Comparison of ENCODE assay signal across 11 cellular contexts in the genomic region with DNA sequence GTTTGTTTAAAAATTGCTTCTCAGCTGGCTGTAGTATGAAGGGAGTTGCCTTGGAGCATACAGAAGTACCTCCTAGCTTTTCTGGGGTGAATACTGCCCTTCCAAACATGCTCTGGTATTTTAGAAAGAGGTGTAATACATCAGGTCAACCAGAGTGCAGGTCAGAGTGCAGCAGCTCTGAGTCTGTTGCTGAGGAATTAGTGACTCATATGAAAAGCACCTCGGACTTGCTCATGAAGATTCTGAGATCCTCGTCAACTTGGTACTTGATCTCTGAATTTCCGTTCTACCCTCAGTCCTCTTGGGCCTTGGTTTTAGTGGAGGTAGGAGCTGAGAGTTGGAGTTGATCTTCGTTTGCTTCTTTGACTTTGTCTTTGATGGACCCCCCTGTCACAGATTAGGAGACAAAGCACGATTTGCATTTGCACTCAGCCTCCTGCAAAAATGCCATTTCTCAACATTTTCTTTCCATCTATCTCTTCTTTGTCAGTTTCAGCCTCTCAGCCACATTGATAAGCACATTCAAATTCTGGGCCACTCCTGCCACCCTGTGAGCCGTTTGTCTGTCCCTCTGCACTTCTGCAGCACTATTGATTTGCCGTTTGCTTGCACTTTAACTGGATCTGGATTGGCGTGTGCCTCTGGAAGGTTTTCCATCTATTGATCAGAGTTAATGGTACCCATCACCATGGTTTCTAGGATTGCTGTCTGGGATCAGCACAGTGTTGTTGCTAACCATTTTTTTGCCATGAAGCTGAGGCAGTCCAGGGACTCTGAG.
DNase-seq lines count a peak whose midpoint lies in the region; TF ChIP-seq lines count a peak whose summit lies in the region.
"Had no signal": no experiment of that assay in that cellular context is flagged by ENCODE, and none has a peak within 500 bp of the region (broad histone marks: within the 10 kb centered on the region; RNA-seq: fewer than 3 reads in every experiment).

No MANE protein-coding gene starts in this region.

- peak overlapping the region in 4 of 5 experiments; percentile 19 to 68 (median 36) for H3K27ac Mint-ChIP-seq in brain
- H3K27ac Mint-ChIP-seq: CD14-positive monocyte had no signal

- H3K9me3 Mint-ChIP-seq in brain = no peaks in the 10 kb centered on the region
- H3K9me3 Mint-ChIP-seq: CD14-positive monocyte, nephron had no signal

- in situ Hi-C loops in ACHN (cut with HindIII; ENCODE audit: low pct_ligation_motif_present, low pct_unique_long_range_greater_than_20kb, low sequenced_read_pairs) = no loop called here

- peak; percentile 86 for DNase-seq in ACHN
- peak; percentile 83 for DNase-seq in HT1080 (ENCODE audit: low read depth)
- DNase-seq in left kidney (ENCODE audit: low read depth, low spot score) = peak; percentile 21
- no peak for DNase-seq in UCSD-AML1 (lab: John Stamatoyannopoulos, UW; ENCODE audit: unreplicated experiment)
- no peak for DNase-seq in ecto neural progenitor cell (ENCODE audit: low spot score)
- no peak for DNase-seq in DMS 273 treated with DMSO at 0.1 percent for 48 hours (lab: John Stamatoyannopoulos, UW)
- no peak for DNase-seq in NOMO-1 (lab: John Stamatoyannopoulos, UW; ENCODE audit: unreplicated experiment in 2 of 2)
- DNase-seq: activated T-cell treated with anti-CD3 and anti-CD28 coated beads for 4 hours had no signal

- peaks cover 68% of the 10 kb centered on the region for H3K4me1 Mint-ChIP-seq in brain

- H3K4me3 Mint-ChIP-seq in brain = no peak overlapping the region
- H3K4me3 Mint-ChIP-seq: CD14-positive monocyte, nephron had no signal

- H3K36me3 Mint-ChIP-seq in brain = no peaks in the 10 kb centered on the region
- H3K36me3 Mint-ChIP-seq: CD14-positive monocyte had no signal

- TF ChIP-seq CTCF in brain (conservative IDR thresholded peaks at IDR 0.05) = no peak

- H3K27me3 Mint-ChIP-seq in brain = no peaks in the 10 kb centered on the region

Comparison
In these comparisons a context has a peak if more than half of its experiments do, and no peak if none do; other contexts are left out.
1. DNase-seq: peak in ACHN (single experiment), HT1080 (single experiment) and left kidney (single experiment); none in UCSD-AML1 (single experiment), ecto neural progenitor cell (single experiment), DMS 273 treated with DMSO at 0.1 percent for 48 hours (single experiment) and NOMO-1 (0 of 2).